In the genomic region with DNA sequence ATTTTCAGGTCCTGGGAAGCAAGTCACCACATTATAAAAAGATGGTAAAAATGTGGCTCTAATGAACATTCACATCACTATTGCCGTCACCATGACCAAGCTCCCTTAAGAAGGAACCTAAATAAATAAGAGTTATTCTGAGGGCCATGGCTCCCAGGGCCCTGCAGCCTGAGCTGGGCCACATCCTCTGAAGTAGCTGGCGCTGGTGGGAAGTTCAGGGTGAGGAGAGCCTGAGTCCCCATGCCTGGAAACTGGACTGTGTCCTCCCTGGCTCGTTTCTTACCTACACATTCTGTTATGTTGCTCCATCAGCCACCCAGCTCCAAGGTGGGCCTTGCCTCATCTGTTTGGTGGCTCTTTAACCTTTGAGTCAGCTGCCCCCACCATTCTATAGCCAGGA, we compare ENCODE assay signal across 6 cellular contexts. TPM values are rescaled to one million over a fixed set of nuclear protein-coding genes. Genes with fewer than 3 reads are reported as not detected.
"Had no signal": no experiment of that assay in that cellular context is flagged by ENCODE, and none has a peak within 500 bp of the region (broad histone marks: within the 10 kb centered on the region; RNA-seq: fewer than 3 reads in every experiment).

No MANE protein-coding gene starts in this region.

- ATAC-seq: GM23338, HepG2 had no signal

- H3K4me2 ChIP-seq: GM23338 had no signal

- DNase-seq: H9, HCEC 1CT had no signal

- H3K4me3 ChIP-seq: GM23338 had no signal

- H2AFZ ChIP-seq: GM23338 had no signal

- H3K27ac ChIP-seq: HL-60 had no signal

RNA-seq across cellular contexts. Expression of a gene that starts 42.5 kb away (rescaled TPM):
- total RNA-seq: HT1080 had no signal
